In the genomic region with DNA sequence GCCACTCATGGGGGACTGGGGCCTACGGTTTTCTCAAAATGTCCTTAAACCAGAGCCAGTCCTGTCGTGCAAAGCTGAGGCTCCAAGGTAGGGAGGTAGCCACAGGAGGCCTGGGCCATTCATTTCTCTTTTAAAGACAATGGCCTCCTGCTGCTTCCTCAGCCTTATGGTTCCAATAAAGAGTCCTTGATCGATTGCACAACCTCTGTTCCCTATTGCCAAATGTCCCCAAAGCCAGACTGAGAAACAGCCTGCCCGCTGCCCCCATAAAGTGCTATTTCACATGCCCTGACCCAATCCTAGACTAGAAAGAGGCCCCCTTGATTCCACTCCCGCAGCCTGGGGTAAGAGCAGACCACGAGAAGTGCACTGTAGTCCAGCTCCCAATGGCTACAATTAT, we compare ENCODE assay signal across 10 cellular contexts.
A peak's percentile ranks its signal among the peaks of the same experiment; 100 is the strongest.
DNase-seq lines count a peak whose midpoint lies in the region; ATAC-seq, FAIRE-seq and TF ChIP-seq lines count a peak whose summit lies in the region.
"Had no signal": no experiment of that assay in that cellular context is flagged by ENCODE, and none has a peak within 500 bp of the region (broad histone marks: within the 10 kb centered on the region; RNA-seq: fewer than 3 reads in every experiment).

No MANE protein-coding gene starts in this region.

- peak overlapping the region; percentile 78 for H3K4me3 Mint-ChIP-seq in HFFc6
- H3K4me3 Mint-ChIP-seq: T-helper 2 cell treated with Interferon-gamma antibody and Interleukin-4, amounts not matched to agents 5 μg/mL and 100 μg/mL, for 36 hours had no signal

- CTCF ChIA-PET in K562 (lab: Yijun Ruan, JAX; ENCODE audit: low intra/inter-chr PET ratio), result no interaction called here

- no peaks in the 10 kb centered on the region for H3K9me3 ChIP-seq in K562 (replicated peaks; ENCODE audit: control insufficient read depth, insufficient read depth, low read depth, low read length)
- H3K9me3 ChIP-seq in effector memory CD4-positive, alpha-beta T cell (ENCODE audit: control insufficient read depth, low read length), result no peaks in the 10 kb centered on the region

- in situ Hi-C loops in K562 (cut with MboI), result no loop called here

- no peaks in the 10 kb centered on the region for H3K9me3 Mint-ChIP-seq in HFFc6
- H3K9me3 Mint-ChIP-seq: T-helper 2 cell treated with Interferon-gamma antibody and Interleukin-4, amounts not matched to agents 5 μg/mL and 100 μg/mL, for 36 hours had no signal

- 89% methylated on average over 6 of the region's 6 CpGs for WGBS in K562 (ENCODE audit: insufficient coverage, low coverage, missing lambda C conversion rate)

- TF ChIP-seq EP300 in K562 (IDR thresholded peaks at IDR 0.05; ENCODE audit: low read length), result no peak

- H3K79me2 ChIP-seq in K562 (ENCODE audit: control insufficient read depth, insufficient read depth, low read length), result peaks cover 5% of the 10 kb centered on the region; the same call in 1 of the 3 replicates

- TF ChIP-seq RAD21 in K562 (CRISPR knock-in tag; conservative IDR thresholded peaks at IDR 0.05 in 1 of 2, IDR thresholded peaks at IDR 0.05 in 1 of 2), result no peak

- H3K36me3 ChIP-seq in K562 (ENCODE audit: control insufficient read depth, insufficient read depth, low read length), result peaks cover 86% of the 10 kb centered on the region
- peaks cover 56% of the 10 kb centered on the region for H3K36me3 ChIP-seq in effector memory CD4-positive, alpha-beta T cell (ENCODE audit: control insufficient read depth, insufficient read depth, low read length)

- peaks cover 57% of the 10 kb centered on the region for H3K4me1 Mint-ChIP-seq in HFFc6 (ENCODE audit: low read depth)

- H3K4me2 ChIP-seq in K562 (ENCODE audit: insufficient read depth, low read length), result no peak overlapping the region

- no peaks in the 10 kb centered on the region for H3K27me3 ChIP-seq in K562 (ENCODE audit: control insufficient read depth in 2 of 2, insufficient read depth in 2 of 2, low read length in 2 of 2)
- H3K27me3 ChIP-seq in effector memory CD4-positive, alpha-beta T cell (replicated peaks; ENCODE audit: control insufficient read depth, insufficient read depth, low read length, poor library complexity, severe bottlenecking), result no peaks in the 10 kb centered on the region

- H3K4me1 ChIP-seq in K562 (replicated peaks in 1 of 2; ENCODE audit: control insufficient read depth in 2 of 2, insufficient read depth in 2 of 2, low read length in 2 of 2), result no peaks in the 10 kb centered on the region
- peaks cover 6% of the 10 kb centered on the region for H3K4me1 ChIP-seq in effector memory CD4-positive, alpha-beta T cell (ENCODE audit: control insufficient read depth, insufficient read depth, low read length, poor library complexity, severe bottlenecking)

- intact Hi-C loops in K562 (cut with micrococcal nuclease), result no loop called here

- no peaks in the 10 kb centered on the region for H4K20me1 ChIP-seq in K562 (replicated peaks; ENCODE audit: control insufficient read depth, insufficient read depth, low read length)

- H3K27ac ChIP-seq in K562 (ENCODE audit: extremely low read depth, low read depth, low read length), result no peak overlapping the region
- H3K27ac ChIP-seq in effector memory CD4-positive, alpha-beta T cell (ENCODE audit: insufficient read depth, low read length, poor library complexity, severe bottlenecking), result no peak overlapping the region

- DNase-seq in AG10803 (ENCODE audit: low read depth) (peak; percentile 85), HFFc6 (no peak), K562 (ENCODE audit: extremely low read depth in 1 of 4, low spot score in 3 of 4) (no peak), mucosa of gallbladder (ENCODE audit: low spot score) (peak; percentile 37), superior temporal gyrus (ENCODE audit: extremely low spot score) (no peak), GM20000 (ENCODE audit: low spot score) (no peak)
- DNase-seq in effector memory CD4-positive, alpha-beta T cell, result no peak
- no peak for DNase-seq in stimulated activated CD4-positive, alpha-beta T cell treated with anti-CD3 and anti-CD28 coated beads, Interleukin-4, amount 100 ng/mL, for 24 hours
- DNase-seq: NCI-H1092 treated with DMSO at 0.1 percent for 48 hours had no signal

- H3K27ac Mint-ChIP-seq in HFFc6, result peak overlapping the region; percentile 94

- TF ChIP-seq POLR2A in K562 (conservative IDR thresholded peaks at IDR 0.05), result no peak

- H3K9ac ChIP-seq in K562 (ENCODE audit: insufficient read depth in 1 of 2, low read depth in 2 of 2, low read length in 2 of 2), result no peak overlapping the region

- H3K9me1 ChIP-seq in K562 (ENCODE audit: control insufficient read depth, insufficient read depth, low read length), result no peaks in the 10 kb centered on the region

- no peak overlapping the region for H2AFZ ChIP-seq in K562 (ENCODE audit: low read depth, low read length)

- peaks cover 45% of the 10 kb centered on the region for H3K36me3 Mint-ChIP-seq in HFFc6 (ENCODE audit: low read depth)

- POLR2A ChIA-PET in K562 (lab: Yijun Ruan, JAX), result no interaction called here

- no TSS peak for BruUV-seq in K562 (replicated peaks; lab: Mats Ljungman, UMichigan)

- no peak for ATAC-seq in K562

- FAIRE-seq in K562 (lab: Jason Lieb, UNC), result no peak

- no peak overlapping the region for H3K4me3 ChIP-seq in AG10803 (ENCODE audit: low read length)
- H3K4me3 ChIP-seq in K562, result no peak overlapping the region
- H3K4me3 ChIP-seq in effector memory CD4-positive, alpha-beta T cell (ENCODE audit: insufficient read depth, low read depth, low read length, poor library complexity, severe bottlenecking), result no peak overlapping the region

- TF ChIP-seq CTCF in AG10803 (conservative IDR thresholded peaks at IDR 0.05; ENCODE audit: low read length), result no peak
- no peak for TF ChIP-seq CTCF in HFFc6 (IDR thresholded peaks at IDR 0.05)
- TF ChIP-seq CTCF in K562 (IDR thresholded peaks at IDR 0.05 in 2 of 3, conservative IDR thresholded peaks at IDR 0.05 in 1 of 3; ENCODE audit: insufficient read depth in 2 of 3, low read depth in 1 of 3, low read length in 3 of 3), result no peak
- TF ChIP-seq CTCF in GM20000 (IDR thresholded peaks at IDR 0.05; ENCODE audit: extremely low read depth, missing control alignments), result no peak

- H3K27me3 Mint-ChIP-seq in HFFc6 (ENCODE audit: insufficient read depth), result peaks cover 6% of the 10 kb centered on the region

TF ChIP-seq in K562, 482 proteins besides CTCF, POLR2A, EP300 and RAD21:
- TF ChIP-seq, protein P1, sequence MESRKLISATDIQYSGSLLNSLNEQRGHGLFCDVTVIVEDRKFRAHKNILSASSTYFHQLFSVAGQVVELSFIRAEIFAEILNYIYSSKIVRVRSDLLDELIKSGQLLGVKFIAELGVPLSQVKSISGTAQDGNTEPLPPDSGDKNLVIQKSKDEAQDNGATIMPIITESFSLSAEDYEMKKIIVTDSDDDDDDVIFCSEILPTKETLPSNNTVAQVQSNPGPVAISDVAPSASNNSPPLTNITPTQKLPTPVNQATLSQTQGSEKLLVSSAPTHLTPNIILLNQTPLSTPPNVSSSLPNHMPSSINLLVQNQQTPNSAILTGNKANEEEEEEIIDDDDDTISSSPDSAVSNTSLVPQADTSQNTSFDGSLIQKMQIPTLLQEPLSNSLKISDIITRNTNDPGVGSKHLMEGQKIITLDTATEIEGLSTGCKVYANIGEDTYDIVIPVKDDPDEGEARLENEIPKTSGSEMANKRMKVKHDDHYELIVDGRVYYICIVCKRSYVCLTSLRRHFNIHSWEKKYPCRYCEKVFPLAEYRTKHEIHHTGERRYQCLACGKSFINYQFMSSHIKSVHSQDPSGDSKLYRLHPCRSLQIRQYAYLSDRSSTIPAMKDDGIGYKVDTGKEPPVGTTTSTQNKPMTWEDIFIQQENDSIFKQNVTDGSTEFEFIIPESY (CRISPR knock-in tag; IDR thresholded peaks at IDR 0.05), result 0 out of 2 replicates have a peak, but pooled peaks have one; percentile 1
- TF ChIP-seq CEBPG (CRISPR knock-in tag; IDR thresholded peaks at IDR 0.05) (no peak; the same call in 1 of the 2 replicates), CEBPG (tag; conservative IDR thresholded peaks at IDR 0.05 in 1 of 2, IDR thresholded peaks at IDR 0.05 in 1 of 2) (peak; percentile 77 to 81), CEBPB (tag; IDR thresholded peaks at IDR 0.05) (peak; percentile 88), ZNF184 (CRISPR knock-in tag; IDR thresholded peaks at IDR 0.05) (no peak), ZKSCAN1 (IDR thresholded peaks at IDR 0.05; ENCODE audit: low read depth, low read length) (no peak)

Comparison
In these comparisons a context has a peak if more than half of its experiments do, and no peak if none do; other contexts are left out.
1. DNase-seq: peak in AG10803 (single experiment) and mucosa of gallbladder (single experiment); none in HFFc6 (single experiment), K562 (0 of 4), superior temporal gyrus (single experiment), GM20000 (single experiment), effector memory CD4-positive, alpha-beta T cell (0 of 3) and stimulated activated CD4-positive, alpha-beta T cell treated with anti-CD3 and anti-CD28 coated beads, Interleukin-4, amount 100 ng/mL, for 24 hours (single experiment).